10 cellular contexts compared by ENCODE assay signal in genomic region chr7:44184221-44184873, GRCh38. TPM values are rescaled to one million over a fixed set of nuclear protein-coding genes. Genes with fewer than 3 reads are reported as not detected.
DNase-seq lines count a peak whose midpoint lies in the region; ATAC-seq, FAIRE-seq and TF ChIP-seq lines count a peak whose summit lies in the region.
"Had no signal": no experiment of that assay in that cellular context is flagged by ENCODE, and none has a peak within 500 bp of the region (broad histone marks: within the 10 kb centered on the region; RNA-seq: fewer than 3 reads in every experiment).

No MANE protein-coding gene starts in this region.

- H3K4me3 ChIP-seq in H1 (ENCODE audit: extremely low read depth in 1 of 4, insufficient read depth in 2 of 4, low read depth in 3 of 4, low read length in 4 of 4) = no peak overlapping the region
- no peak overlapping the region for H3K4me3 ChIP-seq in neuron (ENCODE audit: low read length)
- H3K4me3 ChIP-seq: thoracic aorta had no signal

- H2BK15ac ChIP-seq in H1 (ENCODE audit: low read length) = no peak overlapping the region

- CTCF ChIA-PET in Calu3 (lab: Charles Lee) = no interaction called here
- CTCF ChIA-PET in H1 (lab: Charles Lee; ENCODE audit: partially characterized antibody) = interaction anchor here (1.2 to 1.3 kb wide), 2 partner anchors 9 to 17 kb away, joined by 3 to 4 read pairs; partner anchors contain the start of gene YKT6

- H2AFZ ChIP-seq in H1 (ENCODE audit: low read length) = no peak overlapping the region
- H2AFZ ChIP-seq in neuron (ENCODE audit: low read depth, low read length) = peak overlapping the region; percentile 62

- no peak for FAIRE-seq in H1 (lab: Jason Lieb, UNC)

- H3K27me3 ChIP-seq in H1 (replicated peaks in 1 of 4; ENCODE audit: control insufficient read depth in 3 of 4, extremely low read depth in 1 of 4, insufficient read depth in 3 of 4, low read length in 3 of 4) = no peaks in the 10 kb centered on the region; a peak in 3 of 7 replicates
- peaks cover 19% of the 10 kb centered on the region for H3K27me3 ChIP-seq in neuron (ENCODE audit: insufficient read depth, low read length)

- no peaks in the 10 kb centered on the region for H3K79me1 ChIP-seq in H1 (ENCODE audit: low read depth, low read length)

- H3K9me3 Mint-ChIP-seq in Calu3 (ENCODE audit: low read depth, unreplicated experiment) = no peaks in the 10 kb centered on the region
- H3K9me3 Mint-ChIP-seq: activated T-helper 1 cell treated with anti-CD3 and anti-CD28 coated beads, Interleukin-12 subunit alpha, Interleukin-12 subunit beta, Interleukin-2, Interleukin-4 antibody, amounts not matched to agents 30 ng/mL and 10 ng/mL and 1 ng/mL, durations not matched to agents 14 hours and 24 hours and 36 hours had no signal

- no TSS peak for BruUV-seq in Calu3 (replicated peaks; lab: Mats Ljungman, UMichigan)

- intact Hi-C loops in Calu3 (cut with micrococcal nuclease; ENCODE audit: unreplicated experiment) = no loop called here

- peaks cover 0 to 4% (median 2%) of the 10 kb centered on the region in 4 experiments; a peak in 5 of 7 replicates for H3K4me1 ChIP-seq in H1 (replicated peaks in 1 of 4; ENCODE audit: control insufficient read depth in 3 of 4, insufficient read depth in 4 of 4, low read length in 3 of 4)
- peaks cover 9% of the 10 kb centered on the region for H3K4me1 ChIP-seq in neuron (ENCODE audit: insufficient read depth, low read length)

- H3K4me1 Mint-ChIP-seq in Calu3 (ENCODE audit: low read depth, unreplicated experiment) = peaks cover 14% of the 10 kb centered on the region

- H4K5ac ChIP-seq in H1 (ENCODE audit: insufficient read length, low read depth, low read length) = no peak overlapping the region

- H2BK20ac ChIP-seq in H1 (ENCODE audit: low read length) = no peak overlapping the region

- H4K91ac ChIP-seq in H1 (replicated peaks; ENCODE audit: insufficient read length, low read length) = peak overlapping the region; percentile 35

- H3K18ac ChIP-seq in H1 (ENCODE audit: extremely low read depth, low read length) = no peak overlapping the region

- H4K8ac ChIP-seq in H1 (ENCODE audit: extremely low read depth, insufficient read depth, low read length) = no peak overlapping the region

- H3K9me3 ChIP-seq in H1 (ENCODE audit: insufficient read depth in 2 of 2, low read depth in 1 of 2, low read length in 1 of 2) (peaks cover 10 to 12% of the 10 kb centered on the region in 2 experiments; a peak in 2 of 4 replicates), neuron (ENCODE audit: low read length) (peaks cover 6% of the 10 kb centered on the region)
- H3K9me3 ChIP-seq: thoracic aorta had no signal

- DNase-seq in Calu3 = peak; percentile 64
- peak; percentile 16 for DNase-seq in NCI-H2107 (lab: John Stamatoyannopoulos, UW)
- peak in 1 of 2 experiments; percentile 15 for DNase-seq in H1 (ENCODE audit: low read depth in 1 of 2, low spot score in 2 of 2)
- no peak for DNase-seq in midbrain (lab: John Stamatoyannopoulos, UW)
- DNase-seq in OCI-M2 (lab: John Stamatoyannopoulos, UW; ENCODE audit: unreplicated experiment) = no peak
- no peak for DNase-seq in NCI-H524 treated with DMSO at 0.1 percent for 48 hours (lab: John Stamatoyannopoulos, UW)

- H3K23ac ChIP-seq in H1 (ENCODE audit: insufficient read length) = no peak overlapping the region

- no peaks in the 10 kb centered on the region for H3K23me2 ChIP-seq in H1 (ENCODE audit: low read depth, low read length)

- H4K20me1 ChIP-seq in H1 (replicated peaks in 1 of 2; ENCODE audit: control insufficient read depth in 1 of 2, insufficient read depth in 2 of 2, low read length in 2 of 2) = no peaks in the 10 kb centered on the region

- no peak overlapping the region for H3K27ac ChIP-seq in H1 (ENCODE audit: low read depth, low read length)
- H3K27ac ChIP-seq: thoracic aorta had no signal

- peak overlapping the region; percentile 2 for H3K27ac Mint-ChIP-seq in Calu3 (ENCODE audit: unreplicated experiment)
- H3K27ac Mint-ChIP-seq: activated T-helper 1 cell treated with anti-CD3 and anti-CD28 coated beads, Interleukin-12 subunit alpha, Interleukin-12 subunit beta, Interleukin-2, Interleukin-4 antibody, amounts not matched to agents 30 ng/mL and 10 ng/mL and 1 ng/mL, durations not matched to agents 14 hours and 24 hours and 36 hours had no signal

- H2AK5ac ChIP-seq in H1 (ENCODE audit: low read depth, low read length) = no peak overlapping the region

- ATAC-seq in HG02610 (IDR thresholded peaks at IDR 0.05; ENCODE audit: unreplicated experiment) = no peak

- H3K9ac ChIP-seq in H1 (replicated peaks in 1 of 4; ENCODE audit: extremely low read depth in 1 of 4, low read depth in 3 of 4, low read length in 3 of 4) = no peak overlapping the region

- no peak overlapping the region for H2BK5ac ChIP-seq in H1 (ENCODE audit: low read depth, low read length)

- no peak for TF ChIP-seq CTCF in Calu3 (IDR thresholded peaks at IDR 0.05; ENCODE audit: unreplicated experiment)
- TF ChIP-seq CTCF in H1 (IDR thresholded peaks at IDR 0.05; ENCODE audit: control extremely low read depth in 1 of 3, insufficient read depth in 1 of 3, low read depth in 1 of 3, low read length in 3 of 3) = no peak

- no peak overlapping the region for H3K4me3 Mint-ChIP-seq in Calu3 (ENCODE audit: low read depth, unreplicated experiment)
- H3K4me3 Mint-ChIP-seq: activated T-helper 1 cell treated with anti-CD3 and anti-CD28 coated beads, Interleukin-12 subunit alpha, Interleukin-12 subunit beta, Interleukin-2, Interleukin-4 antibody, amounts not matched to agents 30 ng/mL and 10 ng/mL and 1 ng/mL, durations not matched to agents 14 hours and 24 hours and 36 hours had no signal

- 0 out of 4 replicates have a peak overlapping the region, but pooled peaks of 1 of the 2 experiments have one; percentile 5 for H3K4me2 ChIP-seq in H1 (ENCODE audit: insufficient read depth in 1 of 2, low read depth in 2 of 2, low read length in 2 of 2)

- TF ChIP-seq POLR2A in H1 (IDR thresholded peaks at IDR 0.05; ENCODE audit: control extremely low read depth in 1 of 2, low read depth in 2 of 2, low read length in 2 of 2) = no peak

- H3K36me3 ChIP-seq in H1 (ENCODE audit: control insufficient read depth in 2 of 4, insufficient read depth in 4 of 4, low read length in 3 of 4) (no peaks in the 10 kb centered on the region), neuron (ENCODE audit: insufficient read depth, low read length) (no peaks in the 10 kb centered on the region)
- H3K36me3 ChIP-seq: thoracic aorta had no signal

- no peak for TF ChIP-seq EP300 in H1 (IDR thresholded peaks at IDR 0.05; ENCODE audit: borderline replicate concordance in 1 of 2, low read depth in 2 of 2, low read length in 2 of 2)

- POLR2A ChIA-PET in H1 (lab: Charles Lee; ENCODE audit: partially characterized antibody) = interaction anchor here (0.7 kb wide), 1 partner anchor 119 kb away, joined by 3 read pairs; the partner anchor contains the start of gene PGAM2

- TF ChIP-seq RAD21 in H1 (IDR thresholded peaks at IDR 0.05 in 1 of 2, conservative IDR thresholded peaks at IDR 0.05 in 1 of 2; ENCODE audit: low read depth in 2 of 2, low read length in 2 of 2) = no peak

- H3K79me2 ChIP-seq in H1 (ENCODE audit: control insufficient read depth in 1 of 2, insufficient read depth in 2 of 2, low read length in 2 of 2) = no peaks in the 10 kb centered on the region

- no peak overlapping the region for H2BK120ac ChIP-seq in H1 (replicated peaks; ENCODE audit: low read depth, low read length)

- peaks cover 79% of the 10 kb centered on the region for H3K27me3 Mint-ChIP-seq in Calu3 (ENCODE audit: unreplicated experiment)

- no peaks in the 10 kb centered on the region for H3K36me3 Mint-ChIP-seq in Calu3 (ENCODE audit: insufficient read depth, unreplicated experiment)

- 85% methylated on average over 16 of the region's 16 CpGs; no CpG with 5 or more reads in 1 of the 2 experiments for WGBS in H1 (ENCODE audit: extremely low coverage in 1 of 2, insufficient coverage in 1 of 2, insufficient read length in 1 of 2, insufficient replicate concordance in 2 of 2, low coverage in 1 of 2, low lambda C conversion rate in 2 of 2, missing lambda C conversion rate in 1 of 2), 2 experiments

- no peak overlapping the region for H2BK12ac ChIP-seq in H1 (ENCODE audit: low read depth, low read length)

- H3K4ac ChIP-seq in H1 (replicated peaks; ENCODE audit: insufficient read length, low read depth, low read length) = no peak overlapping the region

- no peak overlapping the region for H3K56ac ChIP-seq in H1 (replicated peaks; ENCODE audit: insufficient read length, low read depth, low read length)

- no peak overlapping the region for H3K14ac ChIP-seq in H1 (ENCODE audit: insufficient read length)

RNA-seq across cellular contexts. Expression of gene GCK, which starts 4.9 kb away (rescaled TPM):
- not detected in 2 replicates for total RNA-seq in Calu3 (2022)
- 4.1 and 4.9 TPM in 2 replicates for total RNA-seq in H1 (2021; fragmentation: NEBNext Ultra II Directional; extraction: Animal tissue kit (Norgen Biotek cat#: 25700))
- polyA plus RNA-seq in H1 (2011; rRNA removed) = 2.4 and 4.3 TPM in 2 replicates
- polyA plus RNA-seq in H1 (2011; cell fraction: cytosol; rRNA removed) = 3.8 TPM
- 3.8 TPM for polyA plus RNA-seq in H1 (2011; cell fraction: nucleus; rRNA removed)
- polyA plus RNA-seq in H1 (2012, experiment 1 of 2) = 1.9 to 3.7 TPM (median 3.2 TPM) in 4 replicates
- polyA plus RNA-seq in H1 (2012, experiment 2 of 2) = 3.3 TPM
- 3.1 TPM for polyA plus RNA-seq in H1 (2013, experiment 1 of 2)
- polyA plus RNA-seq in H1 (2013, experiment 2 of 2) = 3.0 TPM
- polyA minus RNA-seq in H1 (2011; rRNA and poly(A)+ RNA removed) = 0.71 and 1.2 TPM in 2 replicates
- 2.1 TPM for polyA minus RNA-seq in H1 (2011; cell fraction: cytosol; rRNA and poly(A)+ RNA removed)
- 2.0 TPM for polyA minus RNA-seq in H1 (2011; cell fraction: nucleus; rRNA and poly(A)+ RNA removed)

RNA-seq across cellular contexts. Expression of gene YKT6, which starts 16.4 kb away (rescaled TPM):
- total RNA-seq in Calu3 (2022) = 139 and 146 TPM in 2 replicates
- 103 and 108 TPM in 2 replicates for total RNA-seq in H1 (2021; fragmentation: NEBNext Ultra II Directional; extraction: Animal tissue kit (Norgen Biotek cat#: 25700))
- polyA plus RNA-seq in H1 (2011; rRNA removed) = 75.3 and 86.9 TPM in 2 replicates
- polyA plus RNA-seq in H1 (2011; cell fraction: cytosol; rRNA removed) = 100 TPM
- polyA plus RNA-seq in H1 (2011; cell fraction: nucleus; rRNA removed) = 111 TPM
- 87.6 to 97.6 TPM (median 91.7 TPM) in 4 replicates for polyA plus RNA-seq in H1 (2012, experiment 1 of 2)
- 83.3 TPM for polyA plus RNA-seq in H1 (2012, experiment 2 of 2)
- 64.5 TPM for polyA plus RNA-seq in H1 (2013, experiment 1 of 2)
- polyA plus RNA-seq in H1 (2013, experiment 2 of 2) = 68.0 TPM
- polyA minus RNA-seq in H1 (2011; rRNA and poly(A)+ RNA removed) = 91.6 and 96.9 TPM in 2 replicates
- polyA minus RNA-seq in H1 (2011; cell fraction: cytosol; rRNA and poly(A)+ RNA removed) = 38.1 TPM
- polyA minus RNA-seq in H1 (2011; cell fraction: nucleus; rRNA and poly(A)+ RNA removed) = 51.1 TPM

RNA-seq across cellular contexts. Expression of gene MYL7, which starts 43.2 kb away (rescaled TPM):
- total RNA-seq in Calu3 (2022) = not detected in 2 replicates
- 3.3 and 3.6 TPM in 2 replicates for total RNA-seq in H1 (2021; fragmentation: NEBNext Ultra II Directional; extraction: Animal tissue kit (Norgen Biotek cat#: 25700))
- 1.4 and 3.4 TPM in 2 replicates for polyA plus RNA-seq in H1 (2011; rRNA removed)
- polyA plus RNA-seq in H1 (2011; cell fraction: cytosol; rRNA removed) = 1.8 TPM
- 3.0 TPM for polyA plus RNA-seq in H1 (2011; cell fraction: nucleus; rRNA removed)
- polyA plus RNA-seq in H1 (2012, experiment 1 of 2) = 2.1 to 4.1 TPM (median 2.5 TPM) in 4 replicates
- 8.2 TPM for polyA plus RNA-seq in H1 (2012, experiment 2 of 2)
- polyA plus RNA-seq in H1 (2013, experiment 1 of 2) = 1.8 TPM
- polyA plus RNA-seq in H1 (2013, experiment 2 of 2) = 2.9 TPM
- 2.1 and 3.8 TPM in 2 replicates for polyA minus RNA-seq in H1 (2011; rRNA and poly(A)+ RNA removed)
- not detected for polyA minus RNA-seq in H1 (2011; cell fraction: cytosol; rRNA and poly(A)+ RNA removed)
- not detected for polyA minus RNA-seq in H1 (2011; cell fraction: nucleus; rRNA and poly(A)+ RNA removed)
- total RNA-seq: activated T-helper 1 cell treated with anti-CD3 and anti-CD28 coated beads, Interleukin-12 subunit alpha, Interleukin-12 subunit beta, Interleukin-2, Interleukin-4 antibody, amounts not matched to agents 30 ng/mL and 10 ng/mL and 1 ng/mL, durations not matched to agents 14 hours and 24 hours and 36 hours; thoracic aorta had no signal

Comparison
In these comparisons a context has a peak if more than half of its experiments do, and no peak if none do; other contexts are left out.
1. DNase-seq: peak in Calu3 (single experiment) and NCI-H2107 (single experiment); none in midbrain (single experiment), OCI-M2 (single experiment) and NCI-H524 treated with DMSO at 0.1 percent for 48 hours (single experiment).